In genomic region chr3:10224794-10225660, GRCh38 we compare ENCODE assay signal across 8 cellular contexts. TPM values are rescaled to one million over a fixed set of nuclear protein-coding genes. Genes with fewer than 3 reads are reported as not detected.
A peak's percentile ranks its signal among the peaks of the same experiment; 100 is the strongest.
DNase-seq lines count a peak whose midpoint lies in the region; ATAC-seq and TF ChIP-seq lines count a peak whose summit lies in the region.

No MANE protein-coding gene starts in this region.

- peak; percentile 66 for TF ChIP-seq CTCF in mucosa of descending colon (IDR thresholded peaks at IDR 0.05)

- intact Hi-C loops in mucosa of descending colon (cut with DNase I, micrococcal nuclease): no loop called here

- H3K36me3 ChIP-seq in mucosa of descending colon (ENCODE audit: low read depth): no peaks in the 10 kb centered on the region

- peak; percentile 79 for DNase-seq in SIG-M5 treated with dmso at 0.1 percent for 504 hours (lab: John Stamatoyannopoulos, UW; ENCODE audit: unreplicated experiment)
- DNase-seq in SIG-M5 (lab: John Stamatoyannopoulos, UW): no peak
- DNase-seq in NOMO-1 (lab: John Stamatoyannopoulos, UW; ENCODE audit: unreplicated experiment in 2 of 2): peak; percentile 64 to 86
- DNase-seq in activated CD8-positive, alpha-beta memory T cell treated with anti-CD3 and anti-CD28 coated beads, Interleukin-2, amount 50 U/mL, for 4 hours: peak; percentile 66
- DNase-seq in epidermal melanocyte (ENCODE audit: insufficient read length, low spot score): peak; percentile 70
- peak in 2 of 3 donors; percentile 78 to 86 for DNase-seq in mucosa of descending colon
- peak; percentile 71 for DNase-seq in stimulated activated naive CD8-positive, alpha-beta T cell treated with anti-CD3 and anti-CD28 coated beads, Interleukin-15, Interleukin-2, amounts not matched to agents 100 U/mL and 50 U/mL, for 24 hours

- peaks cover 11% of the 10 kb centered on the region for H3K4me1 ChIP-seq in mucosa of descending colon (ENCODE audit: low read depth)

- ATAC-seq in HG03354 (IDR thresholded peaks at IDR 0.05; ENCODE audit: poor library complexity, severe bottlenecking, unreplicated experiment) (peak; percentile 40), mucosa of descending colon (peak; percentile 88)
- peak; percentile 53 for ATAC-seq in stimulated activated naive CD8-positive, alpha-beta T cell treated with anti-CD3 and anti-CD28 coated beads, Interleukin-15, Interleukin-2, amounts not matched to agents 100 U/mL and 50 U/mL, for 24 hours

- no peak overlapping the region for H3K4me3 ChIP-seq in mucosa of descending colon

- H3K9me3 ChIP-seq in mucosa of descending colon: no peaks in the 10 kb centered on the region

RNA-seq across cellular contexts. Expression of gene TATDN2, which starts 23.2 kb away (rescaled TPM):
- total RNA-seq in mucosa of descending colon: 10 to 100 TPM; 29.8 to 34.9 (median 34.4) TPM
